Comparison of ENCODE assay signal across 13 cellular contexts in the genomic region with DNA sequence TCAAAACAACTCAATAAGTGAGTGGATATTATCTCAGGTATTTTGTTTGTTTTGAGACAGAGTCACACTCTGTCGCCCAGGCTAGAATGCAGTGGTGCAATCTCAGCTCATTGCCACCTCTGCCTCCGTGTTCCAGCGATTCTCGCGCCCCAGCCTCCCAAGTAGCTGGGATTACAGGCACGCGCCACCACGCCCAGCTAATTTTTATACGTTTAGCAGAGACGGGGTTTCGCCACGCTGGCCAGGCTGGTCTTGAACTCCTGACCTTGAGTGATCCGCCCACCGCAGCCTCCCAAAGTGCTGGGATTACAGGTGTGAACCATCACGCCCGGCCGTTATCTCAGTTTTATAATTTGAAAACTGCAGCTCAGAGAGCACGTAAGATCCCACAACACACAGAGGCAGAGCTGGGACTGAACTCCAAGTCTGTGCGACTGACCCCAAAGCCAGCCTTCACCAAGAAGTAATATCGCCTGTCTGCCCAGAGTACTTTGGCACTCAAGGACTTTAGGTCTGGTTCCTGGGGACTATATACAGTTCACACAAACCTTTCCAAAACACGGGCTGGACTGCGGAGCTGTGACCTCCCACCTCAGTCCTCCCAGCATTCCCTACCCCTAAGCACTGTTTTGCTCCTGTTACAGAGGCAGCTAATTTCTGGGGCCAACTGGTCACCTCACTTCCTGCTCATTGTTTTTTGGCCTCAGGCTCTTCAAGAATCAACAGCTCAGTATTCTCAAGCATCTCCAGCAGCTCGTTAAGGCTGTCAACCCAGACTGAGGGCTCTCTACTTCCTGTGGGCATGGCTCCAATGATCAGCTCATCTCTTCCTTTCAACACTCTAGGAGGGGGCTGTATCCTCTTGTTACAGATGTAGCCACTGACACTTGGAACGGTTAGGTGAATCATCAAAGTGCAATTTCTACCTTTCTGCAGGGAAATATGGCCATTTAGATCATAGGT. TPM values are rescaled to one million over a fixed set of nuclear protein-coding genes. Genes with fewer than 3 reads are reported as not detected.
DNase-seq lines count a peak whose midpoint lies in the region; ATAC-seq and TF ChIP-seq lines count a peak whose summit lies in the region.
"Had no signal": no experiment of that assay in that cellular context is flagged by ENCODE, and none has a peak within 500 bp of the region (broad histone marks: within the 10 kb centered on the region; RNA-seq: fewer than 3 reads in every experiment).

No MANE protein-coding gene starts in this region.

- H3K36me3 Mint-ChIP-seq in activated CD8-positive, alpha-beta T cell treated with anti-CD3 and anti-CD28 coated beads, Interleukin-2, amount 10 ng/mL, durations not matched to agents 7 days and 5 days (ENCODE audit: low read depth) = peaks cover 38% of the 10 kb centered on the region
- no peaks in the 10 kb centered on the region for H3K36me3 Mint-ChIP-seq in nephron progenitor cell (ENCODE audit: low read depth)
- H3K36me3 Mint-ChIP-seq in CD4-positive, alpha-beta T cell (ENCODE audit: low read depth) = no peaks in the 10 kb centered on the region

- intact Hi-C loops in CD4-positive, alpha-beta T cell (cut with DNase I, micrococcal nuclease) = no loop called here

- H3K4me1 Mint-ChIP-seq in activated CD8-positive, alpha-beta T cell treated with anti-CD3 and anti-CD28 coated beads, Interleukin-2, amount 10 ng/mL, durations not matched to agents 7 days and 5 days (ENCODE audit: low read depth) = peaks cover 33% of the 10 kb centered on the region
- H3K4me1 Mint-ChIP-seq in nephron progenitor cell = peaks cover 35% of the 10 kb centered on the region
- peaks cover 6% of the 10 kb centered on the region for H3K4me1 Mint-ChIP-seq in CD4-positive, alpha-beta T cell (ENCODE audit: low read depth)

- H3K27me3 Mint-ChIP-seq in activated CD8-positive, alpha-beta T cell treated with anti-CD3 and anti-CD28 coated beads, Interleukin-2, amount 10 ng/mL, durations not matched to agents 7 days and 5 days (ENCODE audit: low read depth) = no peaks in the 10 kb centered on the region
- H3K27me3 Mint-ChIP-seq in nephron progenitor cell (ENCODE audit: low read depth, poor library complexity) = peaks cover 4% of the 10 kb centered on the region
- H3K27me3 Mint-ChIP-seq in CD4-positive, alpha-beta T cell = no peaks in the 10 kb centered on the region

- no peak for TF ChIP-seq POLR2A in NB4 (IDR thresholded peaks at IDR 0.05; ENCODE audit: extremely low read depth, insufficient read length)

- no peaks in the 10 kb centered on the region for H3K9me3 Mint-ChIP-seq in activated CD8-positive, alpha-beta T cell treated with anti-CD3 and anti-CD28 coated beads, Interleukin-2, amount 10 ng/mL, durations not matched to agents 7 days and 5 days (ENCODE audit: insufficient read depth)
- no peaks in the 10 kb centered on the region for H3K9me3 Mint-ChIP-seq in nephron progenitor cell
- no peaks in the 10 kb centered on the region for H3K9me3 Mint-ChIP-seq in CD4-positive, alpha-beta T cell

- DNase-seq in NOMO-1 treated with DMSO at 0.1 percent for 48 hours (lab: John Stamatoyannopoulos, UW; ENCODE audit: unreplicated experiment) (peak; percentile 10), NOMO-1 treated with dmso at 0.1 percent for 144 hours (lab: John Stamatoyannopoulos, UW; ENCODE audit: unreplicated experiment) (no peak), NB4 (ENCODE audit: low read depth) (peak; percentile 92), nephron progenitor cell (no peak), germinal center (ENCODE audit: low spot score) (no peak)
- DNase-seq in activated CD8-positive, alpha-beta T cell treated with anti-CD3 and anti-CD28 coated beads, Interleukin-2, amount 10 ng/mL, durations not matched to agents 7 days and 5 days = peak; percentile 56
- no peak for DNase-seq in CD4-positive, alpha-beta T cell
- no peak for DNase-seq in activated CD8-positive, alpha-beta memory T cell treated with anti-CD3 and anti-CD28 coated beads, Interleukin-2, amount 50 U/mL, for 4 hours
- DNase-seq: activated effector memory CD4-positive, alpha-beta T cell treated with Interleukin-2 at 50 U/mL for 16 hours; head of caudate nucleus; mucosa of descending colon; NCI-H226 had no signal

- no peak overlapping the region for H3K4me3 ChIP-seq in NB4 (ENCODE audit: low read depth, low read length)
- H3K4me3 ChIP-seq: mucosa of descending colon had no signal

- peak overlapping the region; percentile 77 for H3K27ac Mint-ChIP-seq in activated CD8-positive, alpha-beta T cell treated with anti-CD3 and anti-CD28 coated beads, Interleukin-2, amount 10 ng/mL, durations not matched to agents 7 days and 5 days
- peak overlapping the region; percentile 29 for H3K27ac Mint-ChIP-seq in nephron progenitor cell
- H3K27ac Mint-ChIP-seq in CD4-positive, alpha-beta T cell = no peak overlapping the region

- no peaks in the 10 kb centered on the region for H3K27me3 ChIP-seq in CD4-positive, alpha-beta T cell (ENCODE audit: control insufficient read depth, insufficient read depth, low read length)

- peak; percentile 79 for ATAC-seq in activated CD8-positive, alpha-beta T cell treated with anti-CD3 and anti-CD28 coated beads, Interleukin-2, amount 10 ng/mL, durations not matched to agents 7 days and 5 days
- no peak for ATAC-seq in CD4-positive, alpha-beta T cell (ENCODE audit: poor library complexity)
- ATAC-seq: mucosa of descending colon, sciatic nerve had no signal

- H3K4me3 Mint-ChIP-seq in activated CD8-positive, alpha-beta T cell treated with anti-CD3 and anti-CD28 coated beads, Interleukin-2, amount 10 ng/mL, durations not matched to agents 7 days and 5 days = peak overlapping the region; percentile 6
- H3K4me3 Mint-ChIP-seq in nephron progenitor cell = no peak overlapping the region
- H3K4me3 Mint-ChIP-seq in CD4-positive, alpha-beta T cell = no peak overlapping the region

- no peaks in the 10 kb centered on the region for H3K9me3 ChIP-seq in CD4-positive, alpha-beta T cell (ENCODE audit: control insufficient read depth, low read length)
- H3K9me3 ChIP-seq: mucosa of descending colon had no signal

- TF ChIP-seq CTCF in NB4 (IDR thresholded peaks at IDR 0.05; ENCODE audit: low read depth, low read length) (no peak), nephron progenitor cell (IDR thresholded peaks at IDR 0.05) (no peak)
- no peak for TF ChIP-seq CTCF in CD4-positive, alpha-beta T cell (IDR thresholded peaks at IDR 0.05)

- no peak overlapping the region for H3K27ac ChIP-seq in CD4-positive, alpha-beta T cell (ENCODE audit: low read depth, low read length)

- CTCF ChIA-PET in activated CD8-positive, alpha-beta T cell treated with anti-CD3 and anti-CD28 coated beads, Interleukin-2, amount 10 ng/mL, durations not matched to agents 7 days and 5 days (lab: Charles Lee) = interaction anchor here (1.0 to 1.8 kb wide), 6 partner anchors 12 to 51 kb away, joined by 3 to 6 read pairs (median 4); no protein-coding TSS in a partner anchor
- CTCF ChIA-PET in CD4-positive, alpha-beta T cell (lab: Charles Lee) = no interaction called here

- POLR2A ChIA-PET in activated CD8-positive, alpha-beta T cell treated with anti-CD3 and anti-CD28 coated beads, Interleukin-2, amount 10 ng/mL, durations not matched to agents 7 days and 5 days (lab: Charles Lee) = interaction anchor here (1.1 to 1.3 kb wide), 2 partner anchors 11 to 14 kb away, joined by 3 read pairs; no protein-coding TSS in a partner anchor
- POLR2A ChIA-PET in CD4-positive, alpha-beta T cell (lab: Charles Lee) = no interaction called here

RNA-seq across cellular contexts. Expression of gene TESC, which starts 22.5 kb away (rescaled TPM):
- 100 to 1,000 TPM; 103 to 106 TPM for total RNA-seq in activated CD8-positive, alpha-beta T cell treated with anti-CD3 and anti-CD28 coated beads, Interleukin-2, amount 10 ng/mL, durations not matched to agents 7 days and 5 days
- 1 to 10 TPM; 2.7 to 3.0 TPM for total RNA-seq in CD4-positive, alpha-beta T cell

Comparison
In these comparisons a context has a peak if more than half of its experiments do, and no peak if none do; other contexts are left out.
1. DNase-seq: peak in NOMO-1 treated with DMSO at 0.1 percent for 48 hours (single experiment), NB4 (single experiment) and activated CD8-positive, alpha-beta T cell treated with anti-CD3 and anti-CD28 coated beads, Interleukin-2, amount 10 ng/mL, durations not matched to agents 7 days and 5 days (single experiment); none in NOMO-1 treated with dmso at 0.1 percent for 144 hours (single experiment), nephron progenitor cell (single experiment), CD4-positive, alpha-beta T cell (0 of 10), germinal center (single experiment) and activated CD8-positive, alpha-beta memory T cell treated with anti-CD3 and anti-CD28 coated beads, Interleukin-2, amount 50 U/mL, for 4 hours (single experiment).
2. RNA of gene TESC, which starts 22.5 kb away (total RNA-seq): 103 to 106 TPM in activated CD8-positive, alpha-beta T cell treated with anti-CD3 and anti-CD28 coated beads, Interleukin-2, amount 10 ng/mL, durations not matched to agents 7 days and 5 days; 2.7 to 3.0 TPM in CD4-positive, alpha-beta T cell; every median in the first group is over 10 times any median in the second.